ENCODE assay signal across 8 cellular contexts in the genomic region with DNA sequence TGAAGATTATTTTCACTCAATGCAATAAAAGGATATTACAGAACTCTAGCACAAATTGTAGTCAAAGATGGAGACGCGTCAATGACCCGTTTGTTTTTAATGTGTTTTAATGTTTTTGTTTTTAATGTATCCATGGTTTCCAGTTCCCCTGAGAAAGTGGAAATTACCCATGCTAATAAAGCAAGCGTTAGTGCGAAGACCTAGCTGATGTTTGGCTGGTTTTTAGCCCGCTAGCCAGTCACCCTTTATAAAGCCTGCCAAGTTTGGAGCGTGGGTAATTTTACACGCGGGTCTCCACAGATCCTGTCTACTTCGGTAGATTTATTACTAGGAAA. TPM values are rescaled to one million over a fixed set of nuclear protein-coding genes. Genes with fewer than 3 reads are reported as not detected.
A peak's percentile ranks its signal among the peaks of the same experiment; 100 is the strongest.
DNase-seq lines count a peak whose midpoint lies in the region; ATAC-seq and TF ChIP-seq lines count a peak whose summit lies in the region.

No MANE protein-coding gene starts in this region.

- H4K20me1 ChIP-seq in neural progenitor cell (ENCODE audit: low read depth), result peaks cover 18% of the 10 kb centered on the region

- TF ChIP-seq CTCF in neural progenitor cell (IDR thresholded peaks at IDR 0.05), result no peak
- TF ChIP-seq CTCF in GM10266 (IDR thresholded peaks at IDR 0.05; ENCODE audit: control insufficient read depth, insufficient read depth, low read depth, missing control alignments), result no peak

- H3K36me3 Mint-ChIP-seq in neural progenitor cell, result peaks cover 2% of the 10 kb centered on the region

- no peaks in the 10 kb centered on the region for H3K9me3 Mint-ChIP-seq in neural progenitor cell

- DNase-seq in AG08396 (ENCODE audit: low spot score) (peak; percentile 56), SK-N-MC (ENCODE audit: low read depth, low spot score) (no peak), fibroblast of gingiva (ENCODE audit: low read depth) (peak; percentile 74), neural progenitor cell (ENCODE audit: low spot score) (no peak), NCI-H82 (lab: John Stamatoyannopoulos, UW) (no peak), GM10266 (ENCODE audit: extremely low spot score) (no peak)

- peaks cover 20% of the 10 kb centered on the region for H3K4me1 ChIP-seq in neural progenitor cell

- H3K4me3 ChIP-seq in SK-N-MC, result peak overlapping the region; percentile 100
- peak overlapping the region; percentile 99 for H3K4me3 ChIP-seq in neural progenitor cell

- H3K27ac Mint-ChIP-seq in neural progenitor cell, result peak overlapping the region; percentile 87

- H3K4me2 ChIP-seq in neural progenitor cell, result peak overlapping the region; percentile 98

- H3K4me3 Mint-ChIP-seq in neural progenitor cell, result peak overlapping the region; percentile 100

- H3K4me1 Mint-ChIP-seq in neural progenitor cell, result peaks cover 38% of the 10 kb centered on the region

- ATAC-seq in GM18909 (IDR thresholded peaks at IDR 0.05; ENCODE audit: poor library complexity, unreplicated experiment), result peak; percentile 33
- peak; percentile 28 for ATAC-seq in HG03196 (IDR thresholded peaks at IDR 0.05; ENCODE audit: unreplicated experiment)

- H3K36me3 ChIP-seq in SK-N-MC (ENCODE audit: insufficient read depth, low read length), result no peaks in the 10 kb centered on the region
- no peaks in the 10 kb centered on the region for H3K36me3 ChIP-seq in neural progenitor cell

- no peaks in the 10 kb centered on the region for H3K27me3 ChIP-seq in neural progenitor cell

- H3K27ac ChIP-seq in SK-N-MC (peak overlapping the region; percentile 81), neural progenitor cell (no peak overlapping the region)

- H3K9me3 ChIP-seq in SK-N-MC (ENCODE audit: low read depth, low read length) (no peaks in the 10 kb centered on the region), neural progenitor cell (ENCODE audit: low read depth) (no peaks in the 10 kb centered on the region)

- H3K79me2 ChIP-seq in neural progenitor cell (ENCODE audit: low read depth), result peaks cover 37% of the 10 kb centered on the region

- H2AFZ ChIP-seq in neural progenitor cell (replicated peaks), result peak overlapping the region; percentile 89

- H3K9ac ChIP-seq in SK-N-MC (ENCODE audit: insufficient read length) (peak overlapping the region; percentile 100), neural progenitor cell (no peak overlapping the region)

- H3F3A ChIP-seq in neural progenitor cell (ENCODE audit: low read depth), result peaks cover 21% of the 10 kb centered on the region

- H3K27me3 Mint-ChIP-seq in neural progenitor cell (ENCODE audit: insufficient read depth, low read depth), result peaks cover 2% of the 10 kb centered on the region

RNA-seq across cellular contexts. Expression of a gene that starts 0.4 kb away (rescaled TPM):
- 50.8 and 62.9 TPM in 2 replicates for total RNA-seq in neural progenitor cell (ENCODE audit: low replicate concordance)

RNA-seq across cellular contexts. Expression of a gene that starts 57.3 kb away (rescaled TPM):
- total RNA-seq in neural progenitor cell (ENCODE audit: low replicate concordance), result 12.2 and 17.3 TPM in 2 replicates

Comparison
In these comparisons a context has a peak if more than half of its experiments do, and no peak if none do; other contexts are left out.
1. DNase-seq: peak in AG08396 (single experiment) and fibroblast of gingiva (single experiment); none in SK-N-MC (single experiment), neural progenitor cell (single experiment), NCI-H82 (single experiment) and GM10266 (single experiment).